Comparison of ENCODE assay signal across 14 cellular contexts in the genomic region with DNA sequence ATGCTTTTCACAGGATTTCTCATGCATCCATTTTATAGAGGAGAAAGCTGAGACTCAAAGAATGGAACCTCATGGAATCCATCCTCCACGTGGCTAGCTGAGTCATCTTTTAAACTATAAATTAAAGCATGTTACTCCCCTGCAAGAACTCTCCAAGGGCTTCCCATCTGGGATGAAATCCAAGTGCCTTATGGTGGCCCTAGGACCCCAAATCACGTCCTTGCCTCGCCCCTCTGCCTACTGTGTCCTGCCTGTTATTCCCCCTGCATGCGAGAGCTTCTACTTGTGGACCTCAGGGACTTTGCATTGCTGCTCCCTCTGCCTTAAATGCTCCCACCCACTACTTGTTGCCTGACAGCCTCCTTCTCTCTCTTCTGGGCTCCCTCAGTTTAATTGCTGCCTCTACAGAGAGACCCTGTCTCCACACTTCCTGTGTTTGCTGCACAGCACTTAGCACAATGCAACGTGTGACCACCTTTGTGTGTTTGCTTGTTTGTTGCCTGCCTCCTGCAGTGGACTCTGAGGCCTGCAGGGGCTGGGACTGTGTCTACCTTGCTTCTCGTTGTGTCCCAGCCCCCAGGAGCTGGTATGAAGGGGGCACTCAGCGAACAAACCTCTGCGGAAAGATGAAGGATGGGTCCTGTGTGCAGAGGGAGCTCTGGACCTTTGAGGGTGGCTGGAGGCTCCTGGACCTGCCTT. TPM values are rescaled to one million over a fixed set of nuclear protein-coding genes. Genes with fewer than 3 reads are reported as not detected.
A peak's percentile ranks its signal among the peaks of the same experiment; 100 is the strongest.
DNase-seq lines count a peak whose midpoint lies in the region; ATAC-seq, FAIRE-seq and TF ChIP-seq lines count a peak whose summit lies in the region.
"Had no signal": no experiment of that assay in that cellular context is flagged by ENCODE, and none has a peak within 500 bp of the region (broad histone marks: within the 10 kb centered on the region; RNA-seq: fewer than 3 reads in every experiment).

No MANE protein-coding gene starts in this region.

- FAIRE-seq in HTR-8/SVneo (lab: Jason Lieb, UNC): peak; percentile 73

- peaks cover 53 to 61% of the 10 kb centered on the region in 2 donors for H3K27me3 Mint-ChIP-seq in natural killer cell (ENCODE audit: low read depth in 2 of 2)

- peak overlapping the region; percentile 77 for H3K4me3 Mint-ChIP-seq in natural killer cell

- peaks cover 86 to 90% of the 10 kb centered on the region in 2 donors for H3K4me1 Mint-ChIP-seq in natural killer cell

- TF ChIP-seq CTCF in VCaP (conservative IDR thresholded peaks at IDR 0.05) (no peak), natural killer cell (IDR thresholded peaks at IDR 0.05) (no peak)

- no peak overlapping the region for H3K27ac Mint-ChIP-seq in natural killer cell

- no peaks in the 10 kb centered on the region for H3K9me3 Mint-ChIP-seq in natural killer cell

- H3K36me3 Mint-ChIP-seq in natural killer cell: no peaks in the 10 kb centered on the region

- peak overlapping the region; percentile 87; the same call in 1 of the 2 replicates for H3K27ac ChIP-seq in VCaP
- H3K27ac ChIP-seq: 22Rv1, psoas muscle, suprapubic skin had no signal

- DNase-seq in DMS 273 (lab: John Stamatoyannopoulos, UW; ENCODE audit: unreplicated experiment): peak; percentile 8
- no peak for DNase-seq in DMS 273 treated with DMSO at 0.1 percent for 48 hours (lab: John Stamatoyannopoulos, UW)
- DNase-seq in HTR-8/SVneo (ENCODE audit: insufficient read length, low spot score): peak; percentile 59
- DNase-seq in natural killer cell: no peak
- no peak for DNase-seq in NCI-H2107 (lab: John Stamatoyannopoulos, UW)
- no peak for DNase-seq in putamen (ENCODE audit: low spot score)
- DNase-seq: DMS53, NCI-H1105, NCI-H526, psoas muscle had no signal

- intact Hi-C loops in natural killer cell (cut with micrococcal nuclease): loop anchor here (2.0 to 5.0 kb wide), 2 partner anchors 117 to 203 kb away; no protein-coding TSS in a partner anchor

- no peak for ATAC-seq in natural killer cell
- no peak for ATAC-seq in HG02840 (IDR thresholded peaks at IDR 0.05; ENCODE audit: low FRiP score, unreplicated experiment)
- ATAC-seq: psoas muscle had no signal

RNA-seq across cellular contexts. Expression of gene TOX2, which starts 39.4 kb away (rescaled TPM):
- total RNA-seq in natural killer cell: 1 to 10 TPM in 2 of 3 donors, under 1 TPM in 1; 0.93 to 1.8 (median 1.2) TPM

Comparison
In these comparisons a context has a peak if more than half of its experiments do, and no peak if none do; other contexts are left out.
1. DNase-seq: peak in DMS 273 (single experiment) and HTR-8/SVneo (single experiment); none in DMS 273 treated with DMSO at 0.1 percent for 48 hours (single experiment), natural killer cell (single experiment), NCI-H2107 (single experiment) and putamen (single experiment).